Comparison of ENCODE assay signal across 21 cellular contexts in genomic region chr22:30857791-30858190, GRCh38.
DNase-seq lines count a peak whose midpoint lies in the region; ATAC-seq and TF ChIP-seq lines count a peak whose summit lies in the region.
"Had no signal": no experiment of that assay in that cellular context is flagged by ENCODE, and none has a peak within 500 bp of the region (broad histone marks: within the 10 kb centered on the region; RNA-seq: fewer than 3 reads in every experiment).

No MANE protein-coding gene starts in this region.

- H3K9me2 ChIP-seq in SK-N-SH, result no peaks in the 10 kb centered on the region

- H3K9me3 ChIP-seq in stomach (no peaks in the 10 kb centered on the region), SK-N-SH (no peaks in the 10 kb centered on the region)
- H3K9me3 ChIP-seq: HAP-1, SJSA1 had no signal

- H3K4me2 ChIP-seq in SK-N-SH, result no peak overlapping the region
- H3K4me2 ChIP-seq: KMS-11 had no signal

- H3K4me1 ChIP-seq in stomach (no peaks in the 10 kb centered on the region), SK-N-SH (ENCODE audit: control insufficient read depth in 1 of 2, insufficient read depth in 2 of 2, low read depth in 1 of 2, low read length in 1 of 2) (peaks cover 0 to 18% of the 10 kb centered on the region in 2 experiments; a peak in 1 of 4 replicates)
- H3K4me1 ChIP-seq: HAP-1, SJSA1 had no signal

- no peaks in the 10 kb centered on the region for H3K79me2 ChIP-seq in SK-N-SH (ENCODE audit: insufficient read depth)

- WGBS in lower leg skin, 2 donors, result 89 to 94% methylated on average over 10 to 13 of the region's 13 CpGs
- 83 to 95% (median 92%) methylated on average over 12 to 13 of the region's 13 CpGs for WGBS in stomach, 5 donors
- WGBS in SK-N-SH (ENCODE audit: low lambda C conversion rate), result 91% methylated on average over 7 of the region's 13 CpGs

- no peak overlapping the region for H3K27ac ChIP-seq in stomach
- H3K27ac ChIP-seq in SK-N-SH (ENCODE audit: low read depth in 2 of 2, low read length in 1 of 2), result no peak overlapping the region
- H3K27ac ChIP-seq: GM23248, KMS-11, SJSA1 had no signal

- CTCF ChIA-PET in SK-N-SH (lab: Yijun Ruan, JAX), result interaction anchor here (1.2 kb wide), 1 partner anchor 223 kb away, joined by 3 read pairs; no protein-coding TSS in a partner anchor

- TF ChIP-seq EP300 in stomach (IDR thresholded peaks at IDR 0.05) (no peak), SK-N-SH (IDR thresholded peaks at IDR 0.05; ENCODE audit: borderline replicate concordance in 1 of 2, low read depth in 1 of 2, low read length in 1 of 2) (no peak)

- H3K27me3 ChIP-seq in stomach, result no peaks in the 10 kb centered on the region
- no peaks in the 10 kb centered on the region for H3K27me3 ChIP-seq in SK-N-SH (ENCODE audit: insufficient read depth)
- H3K27me3 ChIP-seq: SJSA1 had no signal

- no peaks in the 10 kb centered on the region for H3K36me3 ChIP-seq in stomach
- H3K36me3 ChIP-seq in SK-N-SH (replicated peaks in 1 of 2; ENCODE audit: control insufficient read depth in 1 of 2, insufficient read depth in 2 of 2, low read length in 1 of 2), result no peaks in the 10 kb centered on the region
- H3K36me3 ChIP-seq: HAP-1, SJSA1 had no signal

- H4K20me1 ChIP-seq in SK-N-SH (ENCODE audit: insufficient read depth), result no peaks in the 10 kb centered on the region

- TF ChIP-seq POLR2A in lower leg skin (IDR thresholded peaks at IDR 0.05), result no peak
- no peak for TF ChIP-seq POLR2A in stomach (IDR thresholded peaks at IDR 0.05)

- H3K9ac ChIP-seq in SK-N-SH, result no peak overlapping the region
- H3K9ac ChIP-seq: GM23248, KMS-11 had no signal

- H2AFZ ChIP-seq in SK-N-SH (ENCODE audit: low read depth), result no peak overlapping the region
- H2AFZ ChIP-seq: GM23248 had no signal

- TF ChIP-seq CTCF in GM20000 (IDR thresholded peaks at IDR 0.05; ENCODE audit: extremely low read depth, missing control alignments), result no peak
- TF ChIP-seq CTCF in lower leg skin (IDR thresholded peaks at IDR 0.05), result no peak
- TF ChIP-seq CTCF in stomach (IDR thresholded peaks at IDR 0.05), result no peak
- no peak for TF ChIP-seq CTCF in SK-N-SH (IDR thresholded peaks at IDR 0.05)

- TF ChIP-seq RAD21 in SK-N-SH (IDR thresholded peaks at IDR 0.05; ENCODE audit: low read length), result no peak

- intact Hi-C loops in lower leg skin (cut with DNase I; ENCODE audit: low total_unique reads) (no loop called here), stomach (cut with DNase I; ENCODE audit: low total_unique reads) (no loop called here)

- DNase-seq in GM20000 (ENCODE audit: low spot score) (peak; percentile 2), NCI-H510A (lab: John Stamatoyannopoulos, UW) (peak; percentile 29), lower leg skin (ENCODE audit: low spot score in 2 of 2) (peak; percentile 3 to 70), stomach (peak; percentile 17), SK-N-SH (no peak), NCI-H345 (lab: John Stamatoyannopoulos, UW) (no peak)
- DNase-seq: CD4-positive, CD25-positive, alpha-beta regulatory T cell; DND-41; GM23248; IMR-90; NCI-H1092 treated with DMSO at 0.1 percent for 48 hours; NCI-H1436 treated with DMSO at 0.1 percent for 48 hours; NCI-H1930; NCI-H2227 treated with DMSO at 0.1 percent for 48 hours; NCI-H526 treated with DMSO at 0.1 percent for 48 hours; OCI-M1 had no signal

- POLR2A ChIA-PET in SK-N-SH (lab: Yijun Ruan, JAX), result no interaction called here

- ATAC-seq in HG02642 (IDR thresholded peaks at IDR 0.05; ENCODE audit: poor library complexity, unreplicated experiment), result no peak
- ATAC-seq: Right ventricle myocardium inferior had no signal

- H3K4me3 ChIP-seq in lower leg skin (ENCODE audit: low read depth, poor library complexity, severe bottlenecking) (no peak overlapping the region), stomach (no peak overlapping the region), SK-N-SH (ENCODE audit: low read depth in 2 of 2, low read length in 1 of 2) (no peak overlapping the region)
- H3K4me3 ChIP-seq: GM23248, HAP-1, SJSA1 had no signal

- H3F3A ChIP-seq in SK-N-SH (replicated peaks; ENCODE audit: insufficient read depth), result no peaks in the 10 kb centered on the region

TF ChIP-seq in SK-N-SH, 30 proteins besides CTCF, POLR2A, EP300 and RAD21:
- TF ChIP-seq CHD2 (IDR thresholded peaks at IDR 0.05; ENCODE audit: low read length, partially characterized antibody) (no peak), FOXJ3 (CRISPR knock-in tag; IDR thresholded peaks at IDR 0.05) (no peak), MAX (IDR thresholded peaks at IDR 0.05; ENCODE audit: low read depth) (no peak), USF2 (IDR thresholded peaks at IDR 0.05; ENCODE audit: borderline replicate concordance, low read depth, low read length) (no peak), MEF2A (IDR thresholded peaks at IDR 0.05; ENCODE audit: borderline replicate concordance, low read depth) (no peak), USF1 (IDR thresholded peaks at IDR 0.05; ENCODE audit: borderline replicate concordance, low read depth) (no peak)
TF ChIP-seq in SK-N-SH: peak in this region for 0.

Comparison
In these comparisons a context has a peak if more than half of its experiments do, and no peak if none do; other contexts are left out.
1. DNase-seq: peak in GM20000 (single experiment), NCI-H510A (single experiment), lower leg skin (2 of 2) and stomach (single experiment); none in SK-N-SH (single experiment) and NCI-H345 (single experiment).